Comparison of ENCODE assay signal across 10 cellular contexts in the genomic region with DNA sequence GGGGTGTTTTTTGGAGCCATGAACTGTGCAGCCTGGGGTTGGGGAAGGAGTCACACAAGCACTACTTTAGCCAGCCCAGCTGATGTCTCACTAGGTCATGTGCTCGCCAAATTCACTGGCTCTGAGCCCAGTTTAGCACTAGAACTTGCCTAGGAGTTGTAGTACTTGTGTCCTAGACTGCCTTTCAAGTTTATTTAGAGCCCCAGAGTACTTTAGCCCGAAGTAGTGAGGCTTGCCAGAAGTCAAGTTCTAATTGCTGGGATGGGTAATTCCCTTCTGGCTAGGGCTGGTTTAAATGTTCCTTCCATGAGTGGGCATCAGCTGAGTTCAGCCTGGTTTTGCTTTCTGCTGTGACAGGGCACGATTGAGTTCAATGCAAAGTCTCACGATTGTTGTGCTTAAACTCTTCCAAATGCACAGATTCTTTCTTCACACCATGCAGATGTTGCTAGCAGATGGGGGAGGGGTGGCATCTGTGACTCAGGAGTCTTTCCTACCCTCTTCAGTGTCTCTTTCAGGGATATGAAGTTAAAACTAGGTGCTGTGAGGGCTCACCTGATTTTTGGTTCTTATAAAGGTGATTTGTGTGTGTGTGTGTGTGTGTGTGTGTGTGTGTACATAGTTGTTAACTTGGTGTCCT.
DNase-seq lines count a peak whose midpoint lies in the region; ATAC-seq and TF ChIP-seq lines count a peak whose summit lies in the region.
"Had no signal": no experiment of that assay in that cellular context is flagged by ENCODE, and none has a peak within 500 bp of the region (broad histone marks: within the 10 kb centered on the region; RNA-seq: fewer than 3 reads in every experiment).

No MANE protein-coding gene starts in this region.

- H3K9me3 ChIP-seq in NT2/D1 (ENCODE audit: insufficient read depth, low read length), result peaks cover 9% of the 10 kb centered on the region; the same call in 1 of the 2 replicates
- H3K9me3 ChIP-seq in fibroblast of lung (ENCODE audit: control insufficient read depth, insufficient read depth, low read depth, low read length), result no peaks in the 10 kb centered on the region
- no peaks in the 10 kb centered on the region for H3K9me3 ChIP-seq in osteoblast (ENCODE audit: low read depth, low read length)

- H3K4me1 ChIP-seq in NT2/D1 (ENCODE audit: insufficient read depth, insufficient read length) (no peaks in the 10 kb centered on the region), fibroblast of lung (ENCODE audit: control insufficient read depth, extremely low read depth, insufficient read depth, low read length) (peaks cover 4% of the 10 kb centered on the region), osteoblast (ENCODE audit: insufficient read depth, low read length) (peaks cover 19% of the 10 kb centered on the region)

- no peak overlapping the region for H3K27ac ChIP-seq in fibroblast of lung (ENCODE audit: insufficient read depth, low read length)
- H3K27ac ChIP-seq in osteoblast (ENCODE audit: low read depth, low read length), result peak overlapping the region; percentile 62

- no peaks in the 10 kb centered on the region for H3K36me3 ChIP-seq in NT2/D1 (ENCODE audit: insufficient read depth, insufficient read length, low read length)
- H3K36me3 ChIP-seq in fibroblast of lung (ENCODE audit: control insufficient read depth, insufficient read depth, low read length), result no peaks in the 10 kb centered on the region
- no peaks in the 10 kb centered on the region for H3K36me3 ChIP-seq in osteoblast (ENCODE audit: insufficient read depth, low read length)

- H3K79me2 ChIP-seq in fibroblast of lung (ENCODE audit: control insufficient read depth, insufficient read depth, low read length) (no peaks in the 10 kb centered on the region), osteoblast (ENCODE audit: insufficient read depth, low read length) (no peaks in the 10 kb centered on the region)

- H4K20me1 ChIP-seq in fibroblast of lung (ENCODE audit: control insufficient read depth, extremely low read depth, insufficient read depth, low read length), result no peaks in the 10 kb centered on the region
- H4K20me1 ChIP-seq in osteoblast (ENCODE audit: insufficient read depth, low read length), result no peaks in the 10 kb centered on the region

- no peak for ATAC-seq in HG02571 (IDR thresholded peaks at IDR 0.05; ENCODE audit: unreplicated experiment)

- H2AFZ ChIP-seq in fibroblast of lung (ENCODE audit: low read length) (no peak overlapping the region), osteoblast (ENCODE audit: low read length) (peak overlapping the region; percentile 53)

- no peaks in the 10 kb centered on the region for H3K27me3 ChIP-seq in NT2/D1 (ENCODE audit: insufficient read depth, insufficient read length)
- no peaks in the 10 kb centered on the region for H3K27me3 ChIP-seq in fibroblast of lung (ENCODE audit: control insufficient read depth, insufficient read depth, low read length)
- H3K27me3 ChIP-seq in osteoblast (ENCODE audit: insufficient read depth, low read length), result no peaks in the 10 kb centered on the region

- H3K9ac ChIP-seq in NT2/D1 (ENCODE audit: insufficient read length, low read depth) (no peak overlapping the region), fibroblast of lung (ENCODE audit: insufficient read depth, low read length) (no peak overlapping the region)

- H3K4me3 ChIP-seq in NT2/D1 (ENCODE audit: insufficient read length, low read depth), result no peak overlapping the region
- no peak overlapping the region for H3K4me3 ChIP-seq in fibroblast of lung (replicated peaks in 1 of 4; ENCODE audit: control extremely low read depth in 1 of 4, insufficient read depth in 1 of 4, low read depth in 3 of 4, low read length in 4 of 4)
- H3K4me3 ChIP-seq in osteoblast (ENCODE audit: insufficient read depth, low read length), result peak overlapping the region; percentile 12

- TF ChIP-seq CTCF in fibroblast of lung (conservative IDR thresholded peaks at IDR 0.05 in 1 of 2, IDR thresholded peaks at IDR 0.05 in 1 of 2; ENCODE audit: low read depth in 1 of 2, low read length in 2 of 2) (no peak), osteoblast (IDR thresholded peaks at IDR 0.05; ENCODE audit: extremely low read depth, low read depth, low read length) (no peak)

- DNase-seq in AG08396 (ENCODE audit: low spot score) (peak; percentile 19), NT2/D1 (ENCODE audit: low read depth, low spot score) (peak; percentile 11), fibroblast of lung (ENCODE audit: low read depth in 2 of 2) (peak; percentile 76 to 86), osteoblast (ENCODE audit: insufficient read length, low spot score, missing footprints) (no peak), T-helper 2 cell (no peak), T-helper 1 cell (no peak)
- no peak for DNase-seq in stimulated activated naive CD4-positive, alpha-beta T cell treated with Interleukin-2 at 50 U/mL for 16 hours (lab: John Stamatoyannopoulos, UW)
- DNase-seq: COR-L47, endodermal cell had no signal

- H3K4me2 ChIP-seq in fibroblast of lung (ENCODE audit: extremely low read depth, insufficient read depth, low read length) (peak overlapping the region; percentile 57), osteoblast (ENCODE audit: insufficient read depth, low read length) (peak overlapping the region; percentile 64)

Comparison
In these comparisons a context has a peak if more than half of its experiments do, and no peak if none do; other contexts are left out.
1. DNase-seq: peak in AG08396 (single experiment), NT2/D1 (single experiment) and fibroblast of lung (2 of 2); none in osteoblast (single experiment), stimulated activated naive CD4-positive, alpha-beta T cell treated with Interleukin-2 at 50 U/mL for 16 hours (single experiment), T-helper 2 cell (0 of 5) and T-helper 1 cell (0 of 5).